Comparison of ENCODE assay signal across 1 cellular context in the genomic region with DNA sequence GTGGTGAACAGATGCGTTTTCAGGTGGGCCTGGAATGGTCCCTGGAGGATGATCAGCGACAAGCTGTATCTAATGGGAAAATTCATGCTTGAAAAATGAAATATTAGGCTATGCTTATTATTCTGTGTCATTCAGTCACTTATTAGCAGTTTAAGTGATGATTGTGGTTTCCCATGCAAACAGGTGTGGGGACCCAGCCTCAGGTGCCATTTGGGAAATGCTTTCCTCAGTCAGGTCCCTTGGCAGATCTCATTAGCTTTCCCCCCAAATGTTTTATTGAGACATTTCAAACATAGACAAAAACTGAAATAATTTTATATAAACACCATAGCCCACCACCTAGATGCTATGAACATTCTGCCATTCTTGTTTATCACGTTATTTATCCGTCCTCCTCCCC.
TF ChIP-seq lines count a peak whose summit lies in the region.

No MANE protein-coding gene starts in this region.

TF ChIP-seq in HCT116, 20 proteins besides CTCF, POLR2A, EP300 and RAD21 (continued from another document):
- no peak for TF ChIP-seq CEBPB (IDR thresholded peaks at IDR 0.05; ENCODE audit: low read depth)
- TF ChIP-seq EZH2phosphoT487 (IDR thresholded peaks at IDR 0.05; ENCODE audit: borderline replicate concordance), result no peak
- TF ChIP-seq ZNF274 (IDR thresholded peaks at IDR 0.05; ENCODE audit: low read depth, low read length), result no peak
- TF ChIP-seq, protein P1, sequence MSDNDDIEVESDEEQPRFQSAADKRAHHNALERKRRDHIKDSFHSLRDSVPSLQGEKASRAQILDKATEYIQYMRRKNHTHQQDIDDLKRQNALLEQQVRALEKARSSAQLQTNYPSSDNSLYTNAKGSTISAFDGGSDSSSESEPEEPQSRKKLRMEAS (IDR thresholded peaks at IDR 0.05), result no peak
- TF ChIP-seq SRF (IDR thresholded peaks at IDR 0.05; ENCODE audit: low read depth), result no peak
- TF ChIP-seq ELF1 (IDR thresholded peaks at IDR 0.05; ENCODE audit: borderline replicate concordance, low read depth), result no peak
